ENCODE assay signal across 8 cellular contexts in genomic region chr14:58637040-58637390, GRCh38. TPM values are rescaled to one million over a fixed set of nuclear protein-coding genes. Genes with fewer than 3 reads are reported as not detected.
DNase-seq lines count a peak whose midpoint lies in the region; ATAC-seq and TF ChIP-seq lines count a peak whose summit lies in the region.

No MANE protein-coding gene starts in this region.

- intact Hi-C loops in left lung (cut with DNase I): no loop called here

- H3K4me3 Mint-ChIP-seq in central memory CD8-positive, alpha-beta T cell: peak overlapping the region; percentile 86

- peaks cover 14% of the 10 kb centered on the region for H3K4me1 Mint-ChIP-seq in central memory CD8-positive, alpha-beta T cell

- peak overlapping the region; percentile 51 to 52 for H3K4me3 ChIP-seq in left lung

- H3K27ac Mint-ChIP-seq in central memory CD8-positive, alpha-beta T cell (ENCODE audit: low read depth): no peak overlapping the region

- H3K27ac ChIP-seq in left lung: peak overlapping the region; percentile 1 to 82

- no peaks in the 10 kb centered on the region for H3K9me3 ChIP-seq in left lung

- H3K27me3 ChIP-seq in left lung: peaks cover 14 to 48% of the 10 kb centered on the region in 2 donors

- H3K36me3 Mint-ChIP-seq in central memory CD8-positive, alpha-beta T cell (ENCODE audit: insufficient read depth): no peaks in the 10 kb centered on the region

- no peak for ATAC-seq in central memory CD8-positive, alpha-beta T cell (replicated peaks; ENCODE audit: extremely low read depth, poor library complexity, severe bottlenecking)
- ATAC-seq in left lung: peak; percentile 20

- DNase-seq in NOMO-1 treated with DMSO at 0.1 percent for 48 hours (lab: John Stamatoyannopoulos, UW; ENCODE audit: unreplicated experiment) (peak; percentile 72), NOMO-1 treated with dmso at 0.1 percent for 144 hours (lab: John Stamatoyannopoulos, UW; ENCODE audit: unreplicated experiment) (no peak), SK-N-DZ (ENCODE audit: low spot score) (peak; percentile 17), left lung (peak in 1 of 2 donors; percentile 45), activated gamma-delta T cell (lab: John Stamatoyannopoulos, UW) (no peak), NCI-H1930 (lab: John Stamatoyannopoulos, UW) (no peak)
- no peak for DNase-seq in central memory CD8-positive, alpha-beta T cell (ENCODE audit: low spot score in 2 of 2)
- DNase-seq in stimulated activated CD4-positive, alpha-beta T cell treated with anti-CD3 and anti-CD28 coated beads, Interleukin-4, amount 100 ng/mL, for 48 hours (ENCODE audit: low read depth in 2 of 2): peak; percentile 10 to 32

- no peak for TF ChIP-seq CTCF in left lung (IDR thresholded peaks at IDR 0.05)

- H3K9me3 Mint-ChIP-seq in central memory CD8-positive, alpha-beta T cell: no peaks in the 10 kb centered on the region

- H3K4me1 ChIP-seq in left lung: peaks cover 7 to 26% of the 10 kb centered on the region in 2 donors

- no peaks in the 10 kb centered on the region for H3K36me3 ChIP-seq in left lung

- peaks cover 76% of the 10 kb centered on the region for H3K27me3 Mint-ChIP-seq in central memory CD8-positive, alpha-beta T cell

RNA-seq across cellular contexts. Expression of gene DACT1, which starts 0.7 kb away (rescaled TPM):
- polyA plus RNA-seq in SK-N-DZ (2014; cell fraction: cytosol; rRNA removed): 16.7 and 17.0 TPM in 2 replicates
- polyA plus RNA-seq in SK-N-DZ (2014; cell fraction: nucleus; rRNA removed): 10.3 and 14.5 TPM in 2 replicates
- total RNA-seq in left lung: 10 to 100 TPM in 1 of 2 donors, 1 to 10 TPM in 1; 5.0 to 10.1 TPM

Comparison
In these comparisons a context has a peak if more than half of its experiments do, and no peak if none do; other contexts are left out.
1. DNase-seq: peak in NOMO-1 treated with DMSO at 0.1 percent for 48 hours (single experiment), SK-N-DZ (single experiment) and stimulated activated CD4-positive, alpha-beta T cell treated with anti-CD3 and anti-CD28 coated beads, Interleukin-4, amount 100 ng/mL, for 48 hours (2 of 2); none in NOMO-1 treated with dmso at 0.1 percent for 144 hours (single experiment), central memory CD8-positive, alpha-beta T cell (0 of 2), activated gamma-delta T cell (single experiment) and NCI-H1930 (0 of 2).